ENCODE assay signal across 13 cellular contexts in genomic region chr6:31354248-31354647, GRCh38.
DNase-seq lines count a peak whose midpoint lies in the region; ATAC-seq lines count a peak whose summit lies in the region.
"Had no signal": no experiment of that assay in that cellular context is flagged by ENCODE, and none has a peak within 500 bp of the region (broad histone marks: within the 10 kb centered on the region; RNA-seq: fewer than 3 reads in every experiment).

No MANE protein-coding gene starts in this region.

- ATAC-seq in stimulated activated naive CD8-positive, alpha-beta T cell treated with anti-CD3 and anti-CD28 coated beads, Interleukin-15, Interleukin-2, amounts not matched to agents 100 U/mL and 50 U/mL, for 24 hours: no peak
- no peak for ATAC-seq in memory B cell (ENCODE audit: low read depth)
- no peak for ATAC-seq in GM21360 (IDR thresholded peaks at IDR 0.05; ENCODE audit: unreplicated experiment)
- ATAC-seq: sciatic nerve had no signal

- H3K36me3 Mint-ChIP-seq in stimulated activated naive CD8-positive, alpha-beta T cell treated with anti-CD3 and anti-CD28 coated beads, Interleukin-15, Interleukin-2, amounts not matched to agents 100 ng/mL and 50 ng/mL, for 24 hours (ENCODE audit: low read depth): peaks cover 30% of the 10 kb centered on the region
- H3K36me3 Mint-ChIP-seq in activated T-cell treated with anti-CD3 and anti-CD28 coated beads, Interleukin-2, amount 50 U/mL, for 24 hours (ENCODE audit: low read depth): peaks cover 57% of the 10 kb centered on the region
- peaks cover 36% of the 10 kb centered on the region for H3K36me3 Mint-ChIP-seq in memory B cell

- H3K27me3 Mint-ChIP-seq in stimulated activated naive CD8-positive, alpha-beta T cell treated with anti-CD3 and anti-CD28 coated beads, Interleukin-15, Interleukin-2, amounts not matched to agents 100 ng/mL and 50 ng/mL, for 24 hours: no peaks in the 10 kb centered on the region
- H3K27me3 Mint-ChIP-seq in activated T-cell treated with anti-CD3 and anti-CD28 coated beads, Interleukin-2, amount 50 U/mL, for 24 hours: no peaks in the 10 kb centered on the region
- no peaks in the 10 kb centered on the region for H3K27me3 Mint-ChIP-seq in memory B cell

- H3K27ac Mint-ChIP-seq in stimulated activated naive CD8-positive, alpha-beta T cell treated with anti-CD3 and anti-CD28 coated beads, Interleukin-15, Interleukin-2, amounts not matched to agents 100 ng/mL and 50 ng/mL, for 24 hours: peak overlapping the region; percentile 92
- H3K27ac Mint-ChIP-seq in activated T-cell treated with anti-CD3 and anti-CD28 coated beads, Interleukin-2, amount 50 U/mL, for 24 hours: peak overlapping the region; percentile 97
- H3K27ac Mint-ChIP-seq in memory B cell: peak overlapping the region; percentile 92

- H3K9me3 Mint-ChIP-seq in stimulated activated naive CD8-positive, alpha-beta T cell treated with anti-CD3 and anti-CD28 coated beads, Interleukin-15, Interleukin-2, amounts not matched to agents 100 ng/mL and 50 ng/mL, for 24 hours: no peaks in the 10 kb centered on the region
- H3K9me3 Mint-ChIP-seq in activated T-cell treated with anti-CD3 and anti-CD28 coated beads, Interleukin-2, amount 50 U/mL, for 24 hours: no peaks in the 10 kb centered on the region
- H3K9me3 Mint-ChIP-seq in memory B cell: no peaks in the 10 kb centered on the region

- H3K4me3 Mint-ChIP-seq in stimulated activated naive CD8-positive, alpha-beta T cell treated with anti-CD3 and anti-CD28 coated beads, Interleukin-15, Interleukin-2, amounts not matched to agents 100 ng/mL and 50 ng/mL, for 24 hours: peak overlapping the region; percentile 94
- H3K4me3 Mint-ChIP-seq in activated T-cell treated with anti-CD3 and anti-CD28 coated beads, Interleukin-2, amount 50 U/mL, for 24 hours: peak overlapping the region; percentile 93
- H3K4me3 Mint-ChIP-seq in memory B cell: peak overlapping the region; percentile 79

- peaks cover 62% of the 10 kb centered on the region for H3K4me1 Mint-ChIP-seq in stimulated activated naive CD8-positive, alpha-beta T cell treated with anti-CD3 and anti-CD28 coated beads, Interleukin-15, Interleukin-2, amounts not matched to agents 100 ng/mL and 50 ng/mL, for 24 hours (ENCODE audit: low read depth)
- H3K4me1 Mint-ChIP-seq in activated T-cell treated with anti-CD3 and anti-CD28 coated beads, Interleukin-2, amount 50 U/mL, for 24 hours (ENCODE audit: low read depth): peaks cover 80% of the 10 kb centered on the region
- H3K4me1 Mint-ChIP-seq in memory B cell: peaks cover 62% of the 10 kb centered on the region

- DNase-seq in stimulated activated naive CD8-positive, alpha-beta T cell treated with anti-CD3 and anti-CD28 coated beads, Interleukin-15, Interleukin-2, amounts not matched to agents 100 U/mL and 50 U/mL, for 24 hours: no peak
- no peak for DNase-seq in activated T-cell treated with anti-CD3 and anti-CD28 coated beads, Interleukin-2, amount 50 U/mL, for 24 hours
- DNase-seq in memory B cell (ENCODE audit: low spot score in 2 of 2): no peak
- DNase-seq in HuH-7.5 (ENCODE audit: low spot score): no peak
- no peak for DNase-seq in SW480 (ENCODE audit: low spot score)
- DNase-seq in NOMO-1 treated with dmso at 0.1 percent for 144 hours (lab: John Stamatoyannopoulos, UW; ENCODE audit: unreplicated experiment): no peak
- DNase-seq: COR-L47, NCI-H1105, NCI-H82, SW 1271 had no signal
